In the genomic region with DNA sequence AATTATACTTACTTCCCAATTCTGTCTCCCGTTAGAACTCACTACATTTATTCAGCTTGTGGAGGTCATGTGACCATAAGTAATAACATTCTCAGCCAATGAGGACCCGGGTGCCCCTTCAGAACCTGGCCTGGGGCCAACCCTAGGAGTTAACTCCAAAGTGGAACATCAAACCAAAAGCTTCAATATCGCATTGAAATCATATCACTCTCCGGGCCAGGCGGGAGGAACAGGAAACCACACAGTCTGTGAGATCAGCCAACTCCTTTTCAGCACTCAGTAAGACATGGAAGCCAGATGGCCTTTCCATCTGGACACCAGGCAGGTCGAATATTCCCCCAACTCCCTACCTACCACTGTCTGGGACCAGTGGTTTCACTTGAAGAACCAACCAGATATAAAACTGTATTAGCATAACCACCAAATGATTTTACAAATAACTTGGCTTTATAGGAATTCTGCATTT, we compare ENCODE assay signal across 10 cellular contexts. TPM values are rescaled to one million over a fixed set of nuclear protein-coding genes. Genes with fewer than 3 reads are reported as not detected.
DNase-seq lines count a peak whose midpoint lies in the region; ATAC-seq and TF ChIP-seq lines count a peak whose summit lies in the region.
"Had no signal": no experiment of that assay in that cellular context is flagged by ENCODE, and none has a peak within 500 bp of the region (broad histone marks: within the 10 kb centered on the region; RNA-seq: fewer than 3 reads in every experiment).

No MANE protein-coding gene starts in this region.

- CTCF ChIA-PET in activated CD8-positive, alpha-beta T cell treated with anti-CD3 and anti-CD28 coated beads for 36 hours (lab: Charles Lee), result interaction anchor here (16.3 kb wide), 1 partner anchor 92 kb away, joined by 334 read pairs; no protein-coding TSS in a partner anchor
- CTCF ChIA-PET in activated CD8-positive, alpha-beta T cell treated with anti-CD3 and anti-CD28 coated beads, Interleukin-2, amount 10 ng/mL, durations not matched to agents 7 days and 5 days (lab: Charles Lee), result interaction anchor here (1.0 kb wide), 2 partner anchors 15 to 59 kb away, joined by 3 read pairs; no protein-coding TSS in a partner anchor
- CTCF ChIA-PET in WTC11 (lab: Charles Lee), result no interaction called here

- peaks cover 16% of the 10 kb centered on the region for H3K36me3 Mint-ChIP-seq in activated CD8-positive, alpha-beta T cell treated with anti-CD3 and anti-CD28 coated beads for 36 hours (ENCODE audit: low read depth)
- peaks cover 18% of the 10 kb centered on the region for H3K36me3 Mint-ChIP-seq in activated CD8-positive, alpha-beta T cell treated with anti-CD3 and anti-CD28 coated beads, Interleukin-2, amount 10 ng/mL, durations not matched to agents 7 days and 5 days (ENCODE audit: low read depth)
- peaks cover 26% of the 10 kb centered on the region for H3K36me3 Mint-ChIP-seq in WTC11

- TF ChIP-seq CTCF in activated CD8-positive, alpha-beta T cell treated with anti-CD3 and anti-CD28 coated beads for 36 hours (IDR thresholded peaks at IDR 0.05), result no peak
- TF ChIP-seq CTCF in WTC11 (IDR thresholded peaks at IDR 0.05) (no peak), right atrium auricular region (IDR thresholded peaks at IDR 0.05) (no peak), transverse colon (IDR thresholded peaks at IDR 0.05) (no peak)

- intact Hi-C loops in activated CD8-positive, alpha-beta T cell treated with anti-CD3 and anti-CD28 coated beads for 36 hours (cut with micrococcal nuclease), result no loop called here
- intact Hi-C loops in transverse colon (cut with DNase I; ENCODE audit: low total_unique reads), result no loop called here

- H3K27me3 Mint-ChIP-seq in activated CD8-positive, alpha-beta T cell treated with anti-CD3 and anti-CD28 coated beads for 36 hours, result no peaks in the 10 kb centered on the region
- H3K27me3 Mint-ChIP-seq in activated CD8-positive, alpha-beta T cell treated with anti-CD3 and anti-CD28 coated beads, Interleukin-2, amount 10 ng/mL, durations not matched to agents 7 days and 5 days (ENCODE audit: low read depth), result no peaks in the 10 kb centered on the region
- H3K27me3 Mint-ChIP-seq in WTC11 (ENCODE audit: low read depth), result no peaks in the 10 kb centered on the region

- H3K4me3 ChIP-seq in right atrium auricular region, result no peak overlapping the region
- H3K4me3 ChIP-seq in transverse colon, result no peak overlapping the region
- H3K4me3 ChIP-seq: skin epidermis had no signal

- H3K27ac ChIP-seq in right atrium auricular region, result peak overlapping the region; percentile 93 to 98
- peak overlapping the region; percentile 80 to 99 (median 94) for H3K27ac ChIP-seq in transverse colon

- no peak for DNase-seq in activated CD8-positive, alpha-beta T cell treated with anti-CD3 and anti-CD28 coated beads for 36 hours
- no peak for DNase-seq in activated CD8-positive, alpha-beta T cell treated with anti-CD3 and anti-CD28 coated beads, Interleukin-2, amount 10 ng/mL, durations not matched to agents 7 days and 5 days
- DNase-seq in WTC11 (ENCODE audit: low spot score) (no peak), right atrium auricular region (ENCODE audit: low spot score) (peak; percentile 80), transverse colon (no peak), SHP77 (lab: John Stamatoyannopoulos, UW) (no peak), left lobe of liver (ENCODE audit: low spot score) (no peak)
- DNase-seq: activated CD4-positive, alpha-beta T cell treated with anti-CD3 and anti-CD28 coated beads, Interleukin-2, amount 50 U/mL, for 4 hours had no signal

- no peaks in the 10 kb centered on the region for H3K27me3 ChIP-seq in right atrium auricular region
- no peaks in the 10 kb centered on the region for H3K27me3 ChIP-seq in transverse colon

- WGBS in transverse colon (ENCODE audit: low coverage in 1 of 2), 2 donors, result 33 to 39% methylated on average over 2 to 6 of the region's 6 CpGs

- H3K36me3 ChIP-seq in right atrium auricular region (no peaks in the 10 kb centered on the region), transverse colon (no peaks in the 10 kb centered on the region)

- TF ChIP-seq EP300 in transverse colon (IDR thresholded peaks at IDR 0.05; ENCODE audit: low read depth), result no peak

- in situ Hi-C loops in transverse colon (cut with MboI; ENCODE audit: low pct_ligation_motif_present in 1 of 4, low pct_unique_long_range_greater_than_20kb in 1 of 4, low sequenced_read_pairs in 3 of 4), result loop anchor here in 1 of 4 donors (10.0 kb wide), 1 partner anchor 62 kb away; no protein-coding TSS in a partner anchor

- no peak for ATAC-seq in activated CD8-positive, alpha-beta T cell treated with anti-CD3 and anti-CD28 coated beads for 36 hours
- ATAC-seq in activated CD8-positive, alpha-beta T cell treated with anti-CD3 and anti-CD28 coated beads, Interleukin-2, amount 10 ng/mL, durations not matched to agents 7 days and 5 days, result no peak
- no peak for ATAC-seq in WTC11
- no peak for ATAC-seq in HG03520 (IDR thresholded peaks at IDR 0.05; ENCODE audit: unreplicated experiment)
- ATAC-seq in left lobe of liver, result no peak

- H3K4me1 Mint-ChIP-seq in activated CD8-positive, alpha-beta T cell treated with anti-CD3 and anti-CD28 coated beads for 36 hours (ENCODE audit: low read depth), result peaks cover 46% of the 10 kb centered on the region
- peaks cover 50% of the 10 kb centered on the region for H3K4me1 Mint-ChIP-seq in activated CD8-positive, alpha-beta T cell treated with anti-CD3 and anti-CD28 coated beads, Interleukin-2, amount 10 ng/mL, durations not matched to agents 7 days and 5 days (ENCODE audit: low read depth)
- peaks cover 53% of the 10 kb centered on the region for H3K4me1 Mint-ChIP-seq in WTC11

- no peak overlapping the region for H3K4me3 Mint-ChIP-seq in activated CD8-positive, alpha-beta T cell treated with anti-CD3 and anti-CD28 coated beads for 36 hours
- H3K4me3 Mint-ChIP-seq in activated CD8-positive, alpha-beta T cell treated with anti-CD3 and anti-CD28 coated beads, Interleukin-2, amount 10 ng/mL, durations not matched to agents 7 days and 5 days, result no peak overlapping the region
- H3K4me3 Mint-ChIP-seq in WTC11, result no peak overlapping the region

- peaks cover 0 to 85% of the 10 kb centered on the region in 2 donors for H3K4me1 ChIP-seq in right atrium auricular region
- H3K4me1 ChIP-seq in transverse colon, result peaks cover 20 to 77% (median 40%) of the 10 kb centered on the region in 4 donors

- H3K9me3 ChIP-seq in right atrium auricular region (no peaks in the 10 kb centered on the region), transverse colon (no peaks in the 10 kb centered on the region)

- H3K9me3 Mint-ChIP-seq in activated CD8-positive, alpha-beta T cell treated with anti-CD3 and anti-CD28 coated beads for 36 hours, result no peaks in the 10 kb centered on the region
- H3K9me3 Mint-ChIP-seq in activated CD8-positive, alpha-beta T cell treated with anti-CD3 and anti-CD28 coated beads, Interleukin-2, amount 10 ng/mL, durations not matched to agents 7 days and 5 days (ENCODE audit: insufficient read depth), result no peaks in the 10 kb centered on the region
- peaks cover 7% of the 10 kb centered on the region for H3K9me3 Mint-ChIP-seq in WTC11

- POLR2A ChIA-PET in activated CD8-positive, alpha-beta T cell treated with anti-CD3 and anti-CD28 coated beads for 36 hours (lab: Charles Lee), result interaction anchor here (0.7 to 1.3 kb wide), 2 partner anchors 61 to 132 kb away, joined by 3 read pairs; no protein-coding TSS in a partner anchor
- POLR2A ChIA-PET in activated CD8-positive, alpha-beta T cell treated with anti-CD3 and anti-CD28 coated beads, Interleukin-2, amount 10 ng/mL, durations not matched to agents 7 days and 5 days (lab: Charles Lee), result interaction anchor here (0.6 kb wide), 1 partner anchor 18 kb away, joined by 3 read pairs; no protein-coding TSS in a partner anchor
- POLR2A ChIA-PET in WTC11 (lab: Charles Lee), result no interaction called here

- H3K27ac Mint-ChIP-seq in activated CD8-positive, alpha-beta T cell treated with anti-CD3 and anti-CD28 coated beads for 36 hours, result peak overlapping the region; percentile 10
- H3K27ac Mint-ChIP-seq in activated CD8-positive, alpha-beta T cell treated with anti-CD3 and anti-CD28 coated beads, Interleukin-2, amount 10 ng/mL, durations not matched to agents 7 days and 5 days, result no peak overlapping the region
- peak overlapping the region; percentile 34; the same call in 1 of the 2 replicates for H3K27ac Mint-ChIP-seq in WTC11

- TF ChIP-seq POLR2A in transverse colon (IDR thresholded peaks at IDR 0.05), result no peak

TF ChIP-seq in WTC11, 78 proteins besides CTCF, POLR2A, EP300 and RAD21 (continues in another document):
- TF ChIP-seq, protein P1, sequence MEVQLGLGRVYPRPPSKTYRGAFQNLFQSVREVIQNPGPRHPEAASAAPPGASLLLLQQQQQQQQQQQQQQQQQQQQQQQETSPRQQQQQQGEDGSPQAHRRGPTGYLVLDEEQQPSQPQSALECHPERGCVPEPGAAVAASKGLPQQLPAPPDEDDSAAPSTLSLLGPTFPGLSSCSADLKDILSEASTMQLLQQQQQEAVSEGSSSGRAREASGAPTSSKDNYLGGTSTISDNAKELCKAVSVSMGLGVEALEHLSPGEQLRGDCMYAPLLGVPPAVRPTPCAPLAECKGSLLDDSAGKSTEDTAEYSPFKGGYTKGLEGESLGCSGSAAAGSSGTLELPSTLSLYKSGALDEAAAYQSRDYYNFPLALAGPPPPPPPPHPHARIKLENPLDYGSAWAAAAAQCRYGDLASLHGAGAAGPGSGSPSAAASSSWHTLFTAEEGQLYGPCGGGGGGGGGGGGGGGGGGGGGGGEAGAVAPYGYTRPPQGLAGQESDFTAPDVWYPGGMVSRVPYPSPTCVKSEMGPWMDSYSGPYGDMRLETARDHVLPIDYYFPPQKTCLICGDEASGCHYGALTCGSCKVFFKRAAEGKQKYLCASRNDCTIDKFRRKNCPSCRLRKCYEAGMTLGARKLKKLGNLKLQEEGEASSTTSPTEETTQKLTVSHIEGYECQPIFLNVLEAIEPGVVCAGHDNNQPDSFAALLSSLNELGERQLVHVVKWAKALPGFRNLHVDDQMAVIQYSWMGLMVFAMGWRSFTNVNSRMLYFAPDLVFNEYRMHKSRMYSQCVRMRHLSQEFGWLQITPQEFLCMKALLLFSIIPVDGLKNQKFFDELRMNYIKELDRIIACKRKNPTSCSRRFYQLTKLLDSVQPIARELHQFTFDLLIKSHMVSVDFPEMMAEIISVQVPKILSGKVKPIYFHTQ (CRISPR knock-in tag; IDR thresholded peaks at IDR 0.05), result no peak
- no peak for TF ChIP-seq RORB (CRISPR knock-in tag; IDR thresholded peaks at IDR 0.05)
- TF ChIP-seq SP1 (CRISPR knock-in tag; conservative IDR thresholded peaks at IDR 0.05), result no peak

RNA-seq across cellular contexts. Expression of a gene that starts 5.5 kb away (rescaled TPM):
- total RNA-seq in activated CD8-positive, alpha-beta T cell treated with anti-CD3 and anti-CD28 coated beads for 36 hours, result 10 to 100 TPM; 21.0 to 24.4 TPM
- 10 to 100 TPM; 24.7 to 25.9 TPM for total RNA-seq in activated CD8-positive, alpha-beta T cell treated with anti-CD3 and anti-CD28 coated beads, Interleukin-2, amount 10 ng/mL, durations not matched to agents 7 days and 5 days
- total RNA-seq in WTC11 (2021), result 48.1 to 60.6 TPM (median 52.1 TPM) in 3 replicates
- total RNA-seq in right atrium auricular region, result 10 to 100 TPM; 25.6 to 39.6 TPM
- 10 to 100 TPM; 16.4 to 37.0 (median 19.9) TPM for total RNA-seq in transverse colon
- 27.1 TPM for total RNA-seq in left lobe of liver
